Comparison of ENCODE assay signal across 1 cellular context in genomic region chr17:1629647-1630310, GRCh38.
TF ChIP-seq lines count a peak whose summit lies in the region.

No MANE protein-coding gene starts in this region.

TF ChIP-seq in H1, 55 proteins besides CTCF, POLR2A, EP300 and RAD21:
- TF ChIP-seq SIN3A (conservative IDR thresholded peaks at IDR 0.05 in 1 of 2, IDR thresholded peaks at IDR 0.05 in 1 of 2; ENCODE audit: low read depth in 1 of 2, low read length in 2 of 2) (peak; percentile 76 to 79; a peak in 3 of 4 replicates), CHD7 (IDR thresholded peaks at IDR 0.05; ENCODE audit: insufficient replicate concordance, low read length) (no peak), SUZ12 (IDR thresholded peaks at IDR 0.05; ENCODE audit: low read length) (no peak), MAX (IDR thresholded peaks at IDR 0.05) (peak; percentile 58; the same call in 1 of the 2 replicates), USF2 (IDR thresholded peaks at IDR 0.05; ENCODE audit: low read length) (no peak), YY1 (IDR thresholded peaks at IDR 0.05; ENCODE audit: low read depth, low read length) (0 out of 2 replicates have a peak, but pooled peaks have one; percentile 42), KDM4A (IDR thresholded peaks at IDR 0.05; ENCODE audit: low read depth, low read length, severe bottlenecking) (peak; percentile 70), TEAD4 (IDR thresholded peaks at IDR 0.05; ENCODE audit: low read depth, low read length) (peak; percentile 73), ASH2L (IDR thresholded peaks at IDR 0.05; ENCODE audit: low read length) (peak; percentile 23)
